In the genomic region with DNA sequence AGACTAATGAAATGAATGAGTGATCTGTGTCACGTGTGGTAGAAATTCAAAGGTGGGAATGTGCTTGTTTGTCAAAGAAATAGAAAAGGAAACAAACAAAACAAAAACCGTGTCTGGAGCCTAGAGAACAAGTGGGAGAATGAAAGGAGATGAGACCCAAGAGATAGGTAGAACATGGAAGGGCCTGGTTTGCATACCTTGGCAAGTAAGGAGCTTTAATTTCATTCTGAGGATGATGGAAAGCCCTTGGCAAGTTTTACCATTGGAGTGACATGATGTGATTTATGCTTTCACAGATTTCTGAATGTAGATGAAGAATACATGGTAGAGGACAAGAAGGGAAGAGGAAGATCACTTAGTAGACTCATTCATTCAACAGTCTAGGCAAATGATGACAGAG, we compare ENCODE assay signal across 6 cellular contexts. TPM values are rescaled to one million over a fixed set of nuclear protein-coding genes. Genes with fewer than 3 reads are reported as not detected.
"Had no signal": no experiment of that assay in that cellular context is flagged by ENCODE, and none has a peak within 500 bp of the region (broad histone marks: within the 10 kb centered on the region; RNA-seq: fewer than 3 reads in every experiment).

No MANE protein-coding gene starts in this region.

- H3K9me3 Mint-ChIP-seq: IgD-negative memory B cell had no signal

- H3K27me3 Mint-ChIP-seq: IgD-negative memory B cell had no signal

- H3K27ac ChIP-seq: HL-60 had no signal

- ATAC-seq: HepG2 had no signal

- H3K27ac Mint-ChIP-seq: IgD-negative memory B cell had no signal

- H3K4me3 Mint-ChIP-seq: IgD-negative memory B cell had no signal

- DNase-seq: IMR-90, KBM-7 had no signal

- H3K36me3 Mint-ChIP-seq: IgD-negative memory B cell had no signal

- FAIRE-seq: HepG2, HTR-8/SVneo had no signal

RNA-seq across cellular contexts. Expression of gene PRDM1, which starts 26.8 kb away (rescaled TPM):
- total RNA-seq: HepG2 had no signal
